30 cellular contexts compared by ENCODE assay signal in genomic region chr19:7781157-7781556, GRCh38. TPM values are rescaled to one million over a fixed set of nuclear protein-coding genes. Genes with fewer than 3 reads are reported as not detected.
"Had no signal": no experiment of that assay in that cellular context is flagged by ENCODE, and none has a peak within 500 bp of the region (broad histone marks: within the 10 kb centered on the region; RNA-seq: fewer than 3 reads in every experiment).

No MANE protein-coding gene starts in this region.

- H3K27me3 ChIP-seq: brain microvascular endothelial cell, Peyer's patch had no signal

- H3K4me1 Mint-ChIP-seq: WTC11 had no signal

- H3K27ac Mint-ChIP-seq: activated CD8-positive, alpha-beta T cell treated with anti-CD3 and anti-CD28 coated beads, Interleukin-2, amount 10 ng/mL, durations not matched to agents 7 days and 5 days; activated naive CD4-positive, alpha-beta T cell treated with anti-CD3 and anti-CD28 coated beads for 36 hours; activated naive CD8-positive, alpha-beta T cell; T-helper 1 cell treated with Interleukin-12 subunit alpha and Interleukin-12 subunit beta and Interleukin-4 antibody, amounts not matched to agents 30 μg/mL and 1 μg/mL, for 36 hours; WTC11 had no signal

- DNase-seq: activated CD4-positive, alpha-beta T cell treated with anti-CD3 and anti-CD28 coated beads for 48 hours; activated CD4-positive, alpha-beta T cell treated with anti-CD3 and anti-CD28 coated beads, Interleukin-2, amount 50 U/mL, for 4 hours; activated CD4-positive, CD25-positive, alpha-beta regulatory T cell treated with anti-CD3 and anti-CD28 coated beads, Interleukin-2, amount 50 U/mL, for 72 hours; activated CD8-positive, alpha-beta memory T cell treated with anti-CD3 and anti-CD28 coated beads, Interleukin-2, amount 50 U/mL, for 48 hours; activated CD8-positive, alpha-beta T cell treated with anti-CD3 and anti-CD28 coated beads, Interleukin-2, amount 10 ng/mL, durations not matched to agents 7 days and 5 days; activated gamma-delta T cell; activated naive CD4-positive, alpha-beta T cell treated with anti-CD3 and anti-CD28 coated beads for 36 hours; activated T-cell treated with anti-CD3 and anti-CD28 coated beads, Interleukin-2, amount 50 U/mL, for 1 hour; amygdala; brain microvascular endothelial cell; cerebellar nuclear complex; Karpas-422; NCI-H1105 treated with DMSO at 0.1 percent for 48 hours; NCI-H1436 treated with DMSO at 0.1 percent for 48 hours; NCI-H187 treated with DMSO at 0.1 percent for 48 hours; NCI-H2081 treated with DMSO at 0.1 percent for 48 hours; NCI-H2171 treated with DMSO at 0.1 percent for 48 hours; NCI-H226; NCI-H510A; NCI-H526 treated with DMSO at 0.1 percent for 48 hours; NCI-H82; OCI-M1; Peyer's patch; SHP77 had no signal

- H3K4me1 ChIP-seq: Peyer's patch had no signal

- H3K4me3 Mint-ChIP-seq: activated CD8-positive, alpha-beta T cell treated with anti-CD3 and anti-CD28 coated beads, Interleukin-2, amount 10 ng/mL, durations not matched to agents 7 days and 5 days; activated naive CD4-positive, alpha-beta T cell treated with anti-CD3 and anti-CD28 coated beads for 36 hours; activated naive CD8-positive, alpha-beta T cell; T-helper 1 cell treated with Interleukin-12 subunit alpha and Interleukin-12 subunit beta and Interleukin-4 antibody, amounts not matched to agents 30 μg/mL and 1 μg/mL, for 36 hours; WTC11 had no signal

- ATAC-seq: activated CD8-positive, alpha-beta T cell treated with anti-CD3 and anti-CD28 coated beads, Interleukin-2, amount 10 ng/mL, durations not matched to agents 7 days and 5 days; K562; WTC11 had no signal

- H3K4me3 ChIP-seq: K562, Peyer's patch had no signal

- H3K36me3 Mint-ChIP-seq: activated naive CD8-positive, alpha-beta T cell; WTC11 had no signal

- H3K27ac ChIP-seq: brain microvascular endothelial cell, Peyer's patch had no signal

- H3K36me3 ChIP-seq: brain microvascular endothelial cell, Peyer's patch had no signal

- H3K9me3 Mint-ChIP-seq: activated naive CD4-positive, alpha-beta T cell treated with anti-CD3 and anti-CD28 coated beads for 36 hours had no signal

RNA-seq across cellular contexts. Expression of gene CLEC4M, which starts 18.1 kb away (rescaled TPM):
- total RNA-seq: activated CD8-positive, alpha-beta T cell treated with anti-CD3 and anti-CD28 coated beads, Interleukin-2, amount 10 ng/mL, durations not matched to agents 7 days and 5 days; activated naive CD4-positive, alpha-beta T cell treated with anti-CD3 and anti-CD28 coated beads for 36 hours; cardiac septum; K562; Peyer's patch; SK-MEL-5; WTC11 had no signal

RNA-seq across cellular contexts. Expression of gene CD209, which starts 33.8 kb away (rescaled TPM):
- total RNA-seq: activated CD8-positive, alpha-beta T cell treated with anti-CD3 and anti-CD28 coated beads, Interleukin-2, amount 10 ng/mL, durations not matched to agents 7 days and 5 days; activated naive CD4-positive, alpha-beta T cell treated with anti-CD3 and anti-CD28 coated beads for 36 hours; K562; SK-MEL-5; WTC11 had no signal

RNA-seq across cellular contexts. Expression of gene CLEC4G, which starts 49.2 kb away (rescaled TPM):
- total RNA-seq: activated CD8-positive, alpha-beta T cell treated with anti-CD3 and anti-CD28 coated beads, Interleukin-2, amount 10 ng/mL, durations not matched to agents 7 days and 5 days; activated naive CD4-positive, alpha-beta T cell treated with anti-CD3 and anti-CD28 coated beads for 36 hours; K562; SK-MEL-5 had no signal
- polyA plus RNA-seq: K562 had no signal
